ENCODE assay signal across 37 cellular contexts in the genomic region with DNA sequence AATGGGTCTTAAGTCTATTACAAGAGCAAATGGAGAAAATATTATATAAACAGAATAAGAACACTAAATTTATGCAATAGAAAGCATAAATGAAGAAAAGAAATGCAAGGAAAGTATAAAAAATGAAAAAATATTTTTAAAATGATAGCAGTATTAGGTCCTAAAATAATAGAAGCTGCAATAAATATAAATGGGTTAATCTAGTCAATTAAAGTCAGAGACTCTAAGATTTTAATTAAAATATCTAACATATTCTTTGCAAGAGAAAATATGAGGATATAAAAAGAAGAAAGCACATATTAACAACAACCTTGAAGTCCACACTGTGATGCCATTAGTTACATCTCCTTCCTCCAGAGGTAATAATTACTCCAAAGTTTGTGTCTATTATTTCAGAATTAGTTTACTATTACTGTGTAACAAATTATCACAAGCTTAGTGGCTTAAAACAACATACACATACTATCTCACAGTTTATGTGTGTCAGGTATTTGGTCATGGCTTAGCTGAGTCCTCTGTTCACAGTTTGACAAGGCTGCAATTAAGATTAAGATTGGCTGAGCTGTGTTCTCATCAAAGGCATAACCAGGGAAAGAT.
"Had no signal": no experiment of that assay in that cellular context is flagged by ENCODE, and none has a peak within 500 bp of the region (broad histone marks: within the 10 kb centered on the region; RNA-seq: fewer than 3 reads in every experiment).

No MANE protein-coding gene starts in this region.

- H3K36me3 Mint-ChIP-seq: activated CD4-positive, alpha-beta memory T cell treated with anti-CD3 and anti-CD28 coated beads for 36 hours; activated naive CD4-positive, alpha-beta T cell treated with anti-CD3 and anti-CD28 coated beads, Interleukin-2, amount 50 U/mL, for 72 hours; activated naive CD8-positive, alpha-beta T cell treated with anti-CD3 and anti-CD28 coated beads for 36 hours had no signal

- H3K27me3 ChIP-seq: adrenal gland, body of pancreas, brain microvascular endothelial cell, breast epithelium had no signal

- DNase-seq: activated B cell treated with CpG ODN at 0.5 μM for 24 hours; activated CD4-positive, alpha-beta memory T cell treated with anti-CD3 and anti-CD28 coated beads for 36 hours; activated CD4-positive, alpha-beta T cell treated with anti-CD3 and anti-CD28 coated beads for 4 hours; activated CD4-positive, alpha-beta T cell treated with anti-CD3 and anti-CD28 coated beads, Interleukin-2, amount 10 ng/mL, durations not matched to agents 24 days and 14 days; activated CD4-positive, alpha-beta T cell treated with anti-CD3 and anti-CD28 coated beads, Interleukin-2, amount 50 U/mL, for 1 hour; activated CD4-positive, alpha-beta T cell treated with anti-CD3 and anti-CD28 coated beads, Interleukin-2, amount 50 U/mL, for 4 hours; activated CD4-positive, CD25-positive, alpha-beta regulatory T cell treated with anti-CD3 and anti-CD28 coated beads, Interleukin-2, amount 50 U/mL, for 72 hours; activated CD8-positive, alpha-beta memory T cell treated with anti-CD3 and anti-CD28 coated beads, Interleukin-2, amount 50 U/mL, for 4 hours; activated CD8-positive, alpha-beta T cell treated with anti-CD3 and anti-CD28 coated beads for 36 hours; activated effector memory CD4-positive, alpha-beta T cell treated with anti-CD3 and anti-CD28 coated beads, Interleukin-2, amount 50 U/mL, for 16 hours; activated gamma-delta T cell treated with Interleukin-2 at 50 U/mL for 16 hours; activated naive CD4-positive, alpha-beta T cell; activated naive CD4-positive, alpha-beta T cell treated with anti-CD3 and anti-CD28 coated beads for 36 hours; activated naive CD4-positive, alpha-beta T cell treated with anti-CD3 and anti-CD28 coated beads, Interleukin-2, amount 50 U/mL, for 16 hours; activated naive CD8-positive, alpha-beta T cell treated with anti-CD3 and anti-CD28 coated beads for 36 hours; activated T-cell treated with anti-CD3 and anti-CD28 coated beads for 4 hours; activated T-cell treated with anti-CD3 and anti-CD28 coated beads, Interleukin-2, amount 50 U/mL, for 1 hour; activated T-cell treated with anti-CD3 and anti-CD28 coated beads, Interleukin-2, amount 50 U/mL, for 4 hours; activated T-cell treated with anti-CD3 and anti-CD28 coated beads, Interleukin-2, amount 50 U/mL, for 72 hours; adrenal gland; amniotic stem cell; aorta; body of pancreas; brain microvascular endothelial cell; central memory CD4-positive, alpha-beta T cell; T-helper 1 cell; T-helper 2 cell; T-helper 9 cell had no signal

- ATAC-seq: activated CD8-positive, alpha-beta T cell treated with anti-CD3 and anti-CD28 coated beads for 36 hours; activated naive CD4-positive, alpha-beta T cell treated with anti-CD3 and anti-CD28 coated beads, Interleukin-2, amount 50 U/mL, for 72 hours; activated T-cell treated with anti-CD3 and anti-CD28 coated beads, Interleukin-2, amount 50 U/mL, for 4 hours; activated T-cell treated with anti-CD3 and anti-CD28 coated beads, Interleukin-2, amount 50 U/mL, for 72 hours; activated T-helper 17 cell treated with anti-CD3 and anti-CD28 coated beads, Interleukin-2, amount 50 U/mL, for 72 hours; body of pancreas had no signal

- H3K4me3 Mint-ChIP-seq: activated B cell treated with CpG ODN at 0.5 μM for 24 hours; activated CD4-positive, alpha-beta memory T cell treated with anti-CD3 and anti-CD28 coated beads for 36 hours; activated CD4-positive, alpha-beta T cell treated with anti-CD3 and anti-CD28 coated beads, Interleukin-2, amount 10 ng/mL, durations not matched to agents 24 days and 14 days; activated CD8-positive, alpha-beta T cell treated with anti-CD3 and anti-CD28 coated beads for 36 hours; activated naive CD4-positive, alpha-beta T cell treated with anti-CD3 and anti-CD28 coated beads for 36 hours; activated naive CD8-positive, alpha-beta T cell treated with anti-CD3 and anti-CD28 coated beads for 36 hours; activated T-cell treated with anti-CD3 and anti-CD28 coated beads, Interleukin-2, amount 50 U/mL, for 4 hours; activated T-cell treated with anti-CD3 and anti-CD28 coated beads, Interleukin-2, amount 50 U/mL, for 72 hours; activated T-helper 1 cell treated with anti-CD3 and anti-CD28 coated beads, Interleukin-12 subunit alpha, Interleukin-12 subunit beta, Interleukin-2, Interleukin-4 antibody, amounts not matched to agents 30 ng/mL and 10 ng/mL and 1 ng/mL, durations not matched to agents 14 hours and 24 hours and 36 hours; activated T-helper 17 cell treated with anti-CD3 and anti-CD28 coated beads, Interleukin-2, amount 50 U/mL, for 72 hours; T-helper 1 cell treated with Interleukin-12 subunit alpha and Interleukin-12 subunit beta and Interleukin-4 antibody, amounts not matched to agents 30 μg/mL and 1 μg/mL, for 36 hours; T-helper 2 cell treated with Interferon-gamma antibody and Interleukin-4, amounts not matched to agents 5 μg/mL and 100 μg/mL, for 36 hours had no signal

- H3K4me1 ChIP-seq: adrenal gland, body of pancreas, breast epithelium had no signal

- H3K27ac Mint-ChIP-seq: activated B cell treated with CpG ODN at 0.5 μM for 24 hours; activated CD4-positive, alpha-beta memory T cell treated with anti-CD3 and anti-CD28 coated beads for 36 hours; activated CD4-positive, alpha-beta T cell treated with anti-CD3 and anti-CD28 coated beads, Interleukin-2, amount 10 ng/mL, durations not matched to agents 24 days and 14 days; activated CD8-positive, alpha-beta T cell treated with anti-CD3 and anti-CD28 coated beads for 36 hours; activated naive CD4-positive, alpha-beta T cell treated with anti-CD3 and anti-CD28 coated beads for 36 hours; activated naive CD4-positive, alpha-beta T cell treated with anti-CD3 and anti-CD28 coated beads, Interleukin-2, amount 50 U/mL, for 72 hours; activated naive CD8-positive, alpha-beta T cell treated with anti-CD3 and anti-CD28 coated beads for 36 hours; activated T-cell treated with anti-CD3 and anti-CD28 coated beads, Interleukin-2, amount 50 U/mL, for 72 hours; activated T-helper 1 cell treated with anti-CD3 and anti-CD28 coated beads, Interleukin-12 subunit alpha, Interleukin-12 subunit beta, Interleukin-2, Interleukin-4 antibody, amounts not matched to agents 30 ng/mL and 10 ng/mL and 1 ng/mL, durations not matched to agents 14 hours and 24 hours and 36 hours; activated T-helper 17 cell treated with anti-CD3 and anti-CD28 coated beads, Interleukin-2, amount 50 U/mL, for 72 hours; T-helper 1 cell treated with Interleukin-12 subunit alpha and Interleukin-12 subunit beta and Interleukin-4 antibody, amounts not matched to agents 30 μg/mL and 1 μg/mL, for 36 hours; T-helper 2 cell treated with Interferon-gamma antibody and Interleukin-4, amounts not matched to agents 5 μg/mL and 100 μg/mL, for 36 hours had no signal

- H3K4me3 ChIP-seq: adrenal gland, body of pancreas, breast epithelium had no signal

- H3K9me3 Mint-ChIP-seq: activated B cell treated with CpG ODN at 0.5 μM for 24 hours; activated CD4-positive, alpha-beta T cell treated with anti-CD3 and anti-CD28 coated beads, Interleukin-2, amount 10 ng/mL, durations not matched to agents 24 days and 14 days; activated T-helper 1 cell treated with anti-CD3 and anti-CD28 coated beads, Interleukin-12 subunit alpha, Interleukin-12 subunit beta, Interleukin-2, Interleukin-4 antibody, amounts not matched to agents 30 ng/mL and 10 ng/mL and 1 ng/mL, durations not matched to agents 14 hours and 24 hours and 36 hours; T-helper 2 cell treated with Interferon-gamma antibody and Interleukin-4, amounts not matched to agents 5 μg/mL and 100 μg/mL, for 36 hours had no signal

- H3K4me1 Mint-ChIP-seq: activated B cell treated with CpG ODN at 0.5 μM for 24 hours; activated CD4-positive, alpha-beta T cell treated with anti-CD3 and anti-CD28 coated beads, Interleukin-2, amount 10 ng/mL, durations not matched to agents 24 days and 14 days; activated naive CD8-positive, alpha-beta T cell treated with anti-CD3 and anti-CD28 coated beads for 36 hours; activated T-helper 17 cell treated with anti-CD3 and anti-CD28 coated beads, Interleukin-2, amount 50 U/mL, for 72 hours had no signal

- H3K36me3 ChIP-seq: adrenal gland, brain microvascular endothelial cell, breast epithelium had no signal

- H3K27ac ChIP-seq: adrenal gland, body of pancreas, brain microvascular endothelial cell, breast epithelium, VCaP had no signal

- FAIRE-seq: astrocyte, TTC549 had no signal

- H3K27me3 Mint-ChIP-seq: activated B cell treated with CpG ODN at 0.5 μM for 24 hours; activated CD4-positive, alpha-beta memory T cell treated with anti-CD3 and anti-CD28 coated beads for 36 hours; activated CD4-positive, alpha-beta T cell treated with anti-CD3 and anti-CD28 coated beads, Interleukin-2, amount 10 ng/mL, durations not matched to agents 24 days and 14 days; activated CD8-positive, alpha-beta T cell treated with anti-CD3 and anti-CD28 coated beads for 36 hours; activated naive CD8-positive, alpha-beta T cell treated with anti-CD3 and anti-CD28 coated beads for 36 hours had no signal
